Comparison of ENCODE assay signal across 1 cellular context in genomic region chrX:48910926-48911406, GRCh38.
TF ChIP-seq lines count a peak whose summit lies in the region.

No MANE protein-coding gene starts in this region.

TF ChIP-seq in K562, 482 proteins besides CTCF, POLR2A, EP300 and RAD21:
- no peak for TF ChIP-seq ZNF224 (CRISPR knock-in tag; IDR thresholded peaks at IDR 0.05)
- TF ChIP-seq RBM34 (IDR thresholded peaks at IDR 0.05; ENCODE audit: borderline replicate concordance, insufficient read depth, low read length), result no peak
- TF ChIP-seq PRDM10 (IDR thresholded peaks at IDR 0.05; ENCODE audit: partially characterized antibody), result peak; percentile 99
- TF ChIP-seq, protein P1, sequence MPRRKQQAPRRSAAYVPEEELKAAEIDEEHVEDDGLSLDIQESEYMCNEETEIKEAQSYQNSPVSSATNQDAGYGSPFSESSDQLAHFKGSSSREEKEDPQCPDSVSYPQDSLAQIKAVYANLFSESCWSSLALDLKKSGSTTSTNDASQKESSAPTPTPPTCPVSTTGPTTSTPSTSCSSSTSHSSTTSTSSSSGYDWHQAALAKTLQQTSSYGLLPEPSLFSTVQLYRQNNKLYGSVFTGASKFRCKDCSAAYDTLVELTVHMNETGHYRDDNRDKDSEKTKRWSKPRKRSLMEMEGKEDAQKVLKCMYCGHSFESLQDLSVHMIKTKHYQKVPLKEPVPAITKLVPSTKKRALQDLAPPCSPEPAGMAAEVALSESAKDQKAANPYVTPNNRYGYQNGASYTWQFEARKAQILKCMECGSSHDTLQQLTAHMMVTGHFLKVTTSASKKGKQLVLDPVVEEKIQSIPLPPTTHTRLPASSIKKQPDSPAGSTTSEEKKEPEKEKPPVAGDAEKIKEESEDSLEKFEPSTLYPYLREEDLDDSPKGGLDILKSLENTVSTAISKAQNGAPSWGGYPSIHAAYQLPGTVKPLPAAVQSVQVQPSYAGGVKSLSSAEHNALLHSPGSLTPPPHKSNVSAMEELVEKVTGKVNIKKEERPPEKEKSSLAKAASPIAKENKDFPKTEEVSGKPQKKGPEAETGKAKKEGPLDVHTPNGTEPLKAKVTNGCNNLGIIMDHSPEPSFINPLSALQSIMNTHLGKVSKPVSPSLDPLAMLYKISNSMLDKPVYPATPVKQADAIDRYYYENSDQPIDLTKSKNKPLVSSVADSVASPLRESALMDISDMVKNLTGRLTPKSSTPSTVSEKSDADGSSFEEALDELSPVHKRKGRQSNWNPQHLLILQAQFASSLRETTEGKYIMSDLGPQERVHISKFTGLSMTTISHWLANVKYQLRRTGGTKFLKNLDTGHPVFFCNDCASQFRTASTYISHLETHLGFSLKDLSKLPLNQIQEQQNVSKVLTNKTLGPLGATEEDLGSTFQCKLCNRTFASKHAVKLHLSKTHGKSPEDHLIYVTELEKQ (CRISPR knock-in tag; IDR thresholded peaks at IDR 0.05), result no peak
- TF ChIP-seq DLX4 (CRISPR knock-in tag; IDR thresholded peaks at IDR 0.05), result 0 out of 2 replicates have a peak, but pooled peaks have one; percentile 8
- no peak for TF ChIP-seq FOXM1 (IDR thresholded peaks at IDR 0.05; ENCODE audit: low read depth)
- TF ChIP-seq FOXM1 (CRISPR knock-in tag; IDR thresholded peaks at IDR 0.05; ENCODE audit: low read depth), result no peak
- TF ChIP-seq MBD2 (IDR thresholded peaks at IDR 0.05; ENCODE audit: borderline replicate concordance, low read depth), result peak; percentile 31; the same call in 1 of the 2 replicates
- 0 out of 2 replicates have a peak, but pooled peaks have one; percentile 29 for TF ChIP-seq ZBTB2 (IDR thresholded peaks at IDR 0.05)
- 0 out of 2 replicates have a peak, but pooled peaks have one; percentile 4 for TF ChIP-seq OTX1 (CRISPR knock-in tag; IDR thresholded peaks at IDR 0.05)
- TF ChIP-seq SUPT5H (IDR thresholded peaks at IDR 0.05), result no peak
- TF ChIP-seq CSDE1 (IDR thresholded peaks at IDR 0.05), result no peak
- peak; percentile 64; the same call in 1 of the 2 replicates for TF ChIP-seq ATF7 (IDR thresholded peaks at IDR 0.05)
- no peak for TF ChIP-seq ZKSCAN8 (CRISPR knock-in tag; IDR thresholded peaks at IDR 0.05)
- TF ChIP-seq ZNF77 (CRISPR knock-in tag; IDR thresholded peaks at IDR 0.05), result no peak
- peak in 1 of 2 experiments; percentile 71; a peak in 2 of 4 replicates for TF ChIP-seq FOXK2 (conservative IDR thresholded peaks at IDR 0.05 in 1 of 2, IDR thresholded peaks at IDR 0.05 in 1 of 2; ENCODE audit: low read depth in 2 of 2)
- no peak; the same call in 1 of the 2 replicates for TF ChIP-seq EGR1 (conservative IDR thresholded peaks at IDR 0.05)
- TF ChIP-seq BCLAF1 (IDR thresholded peaks at IDR 0.05; ENCODE audit: borderline replicate concordance in 1 of 2, control insufficient read depth in 1 of 2, low read depth in 2 of 2, low read length in 1 of 2), result peak in 1 of 2 experiments; percentile 78; a peak in 1 of 4 replicates
- no peak for TF ChIP-seq ZC3H4 (CRISPR knock-in tag; IDR thresholded peaks at IDR 0.05; ENCODE audit: borderline replicate concordance)
- TF ChIP-seq YY1 (IDR thresholded peaks at IDR 0.05; ENCODE audit: borderline replicate concordance in 1 of 3, control insufficient read depth in 1 of 3, extremely low read depth in 1 of 3, insufficient read depth in 3 of 3, insufficient read length in 1 of 3, insufficient replicate concordance in 2 of 3, low read depth in 1 of 3, low read length in 2 of 3), result peak in 1 of 3 experiments; percentile 9
- TF ChIP-seq ZNF280A (IDR thresholded peaks at IDR 0.05; ENCODE audit: low read depth, partially characterized antibody), result peak; percentile 8
- TF ChIP-seq KAT8 (IDR thresholded peaks at IDR 0.05; ENCODE audit: low read depth), result 0 out of 2 replicates have a peak, but pooled peaks have one; percentile 16
- no peak for TF ChIP-seq PHTF2 (CRISPR knock-in tag; IDR thresholded peaks at IDR 0.05)
- TF ChIP-seq CHD1 (IDR thresholded peaks at IDR 0.05; ENCODE audit: low read length), result peak; percentile 62
- TF ChIP-seq TCF7L2 (IDR thresholded peaks at IDR 0.05; ENCODE audit: low read depth, low read length), result peak; percentile 67
- peak; percentile 37; the same call in 1 of the 2 replicates for TF ChIP-seq PTBP1 (IDR thresholded peaks at IDR 0.05; ENCODE audit: low read depth, low read length)
- TF ChIP-seq SPI1 (IDR thresholded peaks at IDR 0.05; ENCODE audit: borderline replicate concordance, low read depth, low read length), result 0 out of 2 replicates have a peak, but pooled peaks have one; percentile 11
- peak; percentile 34; the same call in 1 of the 2 replicates for TF ChIP-seq JUND (IDR thresholded peaks at IDR 0.05; ENCODE audit: borderline replicate concordance, low read depth, low read length)
- no peak for TF ChIP-seq JUND (tag; IDR thresholded peaks at IDR 0.05; ENCODE audit: borderline replicate concordance, low read depth, low read length)
